18 cellular contexts compared by ENCODE assay signal in the genomic region with DNA sequence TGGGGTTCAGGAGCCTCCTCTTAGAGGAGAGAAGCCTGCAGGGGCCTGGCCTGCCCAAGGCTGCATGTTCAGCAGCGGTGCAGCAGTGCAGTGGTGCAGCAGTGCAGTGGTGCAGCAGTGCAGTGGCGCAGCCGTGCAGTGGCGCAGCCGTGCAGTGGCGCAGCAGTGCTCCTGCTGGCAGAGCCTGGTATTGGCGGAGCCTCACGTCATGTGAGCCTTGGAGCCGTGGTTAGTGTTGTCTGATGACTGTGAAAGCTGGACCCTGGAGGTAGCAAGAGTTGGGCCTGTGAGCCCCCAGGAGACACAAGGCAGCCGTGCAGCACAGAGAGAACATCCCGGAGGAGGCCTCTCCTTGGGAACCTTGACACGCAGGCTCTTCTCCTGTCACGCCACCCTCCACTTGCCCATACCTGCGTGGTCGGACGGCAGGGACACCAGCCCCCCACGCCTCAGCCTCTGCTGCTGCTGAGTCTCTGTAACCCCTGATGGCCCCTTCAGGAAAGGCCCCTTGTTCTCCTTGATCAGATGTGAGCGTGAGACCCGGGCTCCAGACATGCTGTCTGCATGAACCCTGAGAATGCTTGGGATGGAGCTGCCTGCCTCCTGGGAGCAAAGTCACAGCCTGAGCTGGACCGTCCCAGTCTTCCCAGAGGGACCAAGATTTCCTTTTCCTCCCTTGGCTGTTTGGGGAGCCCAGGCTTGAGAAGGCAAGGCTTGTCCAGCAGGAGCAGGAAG.
A peak's percentile ranks its signal among the peaks of the same experiment; 100 is the strongest.
DNase-seq lines count a peak whose midpoint lies in the region; ATAC-seq, FAIRE-seq and TF ChIP-seq lines count a peak whose summit lies in the region.
"Had no signal": no experiment of that assay in that cellular context is flagged by ENCODE, and none has a peak within 500 bp of the region (broad histone marks: within the 10 kb centered on the region; RNA-seq: fewer than 3 reads in every experiment).

No MANE protein-coding gene starts in this region.

- H2BK5ac ChIP-seq in mesenchymal stem cell (ENCODE audit: low read depth, low read length, poor library complexity, severe bottlenecking) = no peak overlapping the region

- peak; percentile 66 to 84; a peak in 3 of 6 replicates for ATAC-seq in A549
- ATAC-seq: activated T-cell treated with anti-CD3 and anti-CD28 coated beads, Interleukin-2, amount 50 U/mL, for 4 hours; Right ventricle myocardium inferior had no signal

- H3K79me1 ChIP-seq in mesenchymal stem cell (replicated peaks; ENCODE audit: low read length, poor library complexity, severe bottlenecking) = no peaks in the 10 kb centered on the region

- no peaks in the 10 kb centered on the region for H3K27me3 Mint-ChIP-seq in activated CD4-positive, alpha-beta T cell treated with anti-CD3 and anti-CD28 coated beads, Interleukin-2, amount 10 ng/mL, durations not matched to agents 24 days and 14 days
- peaks cover 3% of the 10 kb centered on the region in 2 donors for H3K27me3 Mint-ChIP-seq in CD8-positive, alpha-beta memory T cell
- H3K27me3 Mint-ChIP-seq: activated naive CD8-positive, alpha-beta T cell treated with anti-CD3 and anti-CD28 coated beads for 36 hours had no signal

- H3K27ac ChIP-seq in A549 (no peak overlapping the region), Peyer's patch (no peak overlapping the region), mesenchymal stem cell (ENCODE audit: low read length, poor library complexity, severe bottlenecking) (no peak overlapping the region)
- H3K27ac ChIP-seq in CD8-positive, alpha-beta memory T cell (ENCODE audit: low read depth, low read length) = no peak overlapping the region
- H3K27ac ChIP-seq: breast epithelium, GM23248 had no signal

- no peak overlapping the region for H2BK120ac ChIP-seq in mesenchymal stem cell (ENCODE audit: low read depth, low read length)

- no peaks in the 10 kb centered on the region for H3K4me1 ChIP-seq in A549
- H3K4me1 ChIP-seq in Peyer's patch = no peaks in the 10 kb centered on the region
- no peaks in the 10 kb centered on the region for H3K4me1 ChIP-seq in mesenchymal stem cell (ENCODE audit: control insufficient read depth, insufficient read depth, low read depth, low read length)
- no peaks in the 10 kb centered on the region for H3K4me1 ChIP-seq in CD8-positive, alpha-beta memory T cell (ENCODE audit: insufficient read depth, low read length)
- H3K4me1 ChIP-seq: breast epithelium had no signal

- H3K4me1 Mint-ChIP-seq in activated CD4-positive, alpha-beta T cell treated with anti-CD3 and anti-CD28 coated beads, Interleukin-2, amount 10 ng/mL, durations not matched to agents 24 days and 14 days = no peaks in the 10 kb centered on the region
- no peaks in the 10 kb centered on the region for H3K4me1 Mint-ChIP-seq in CD8-positive, alpha-beta memory T cell
- H3K4me1 Mint-ChIP-seq: activated naive CD8-positive, alpha-beta T cell treated with anti-CD3 and anti-CD28 coated beads for 36 hours had no signal

- DNase-seq in A549 (ENCODE audit: low read depth in 1 of 2, low spot score in 1 of 2) (peak in 1 of 2 experiments; percentile 23), Peyer's patch (peak in 2 of 3 donors; percentile 2 to 34), mesenchymal stem cell (no peak), cerebellar cortex (ENCODE audit: low spot score) (no peak), AG08396 (ENCODE audit: low spot score) (no peak)
- no peak for DNase-seq in activated CD4-positive, alpha-beta T cell treated with anti-CD3 and anti-CD28 coated beads, Interleukin-2, amount 10 ng/mL, durations not matched to agents 24 days and 14 days
- no peak for DNase-seq in CD8-positive, alpha-beta memory T cell
- DNase-seq: activated naive CD8-positive, alpha-beta T cell treated with anti-CD3 and anti-CD28 coated beads for 36 hours; activated T-cell treated with anti-CD3 and anti-CD28 coated beads, Interleukin-2, amount 50 U/mL, for 4 hours; effector CD4-positive, alpha-beta T cell; GM23248; hippocampal formation; NCI-H2081 treated with DMSO at 0.1 percent for 48 hours; stimulated activated CD4-positive, alpha-beta T cell treated with anti-CD3 and anti-CD28 coated beads, Interleukin-12 subunit alpha, Interleukin-12 subunit beta, amount 100 ng/mL, for 4 hours had no signal

- H3K4me3 ChIP-seq in A549 (no peak overlapping the region), Peyer's patch (no peak overlapping the region), mesenchymal stem cell (ENCODE audit: insufficient read depth in 1 of 2, low read depth in 1 of 2, low read length in 2 of 2) (no peak overlapping the region)
- no peak overlapping the region for H3K4me3 ChIP-seq in CD8-positive, alpha-beta memory T cell (ENCODE audit: low read length)
- H3K4me3 ChIP-seq: breast epithelium, GM23248 had no signal

- H3K9me3 ChIP-seq in A549 (peaks cover 8% of the 10 kb centered on the region; the same call in 1 of the 3 replicates), Peyer's patch (peaks cover 0 to 11% (median 0%) of the 10 kb centered on the region in 4 donors), mesenchymal stem cell (ENCODE audit: control insufficient read depth, low read length) (peaks cover 8% of the 10 kb centered on the region)
- H3K9me3 ChIP-seq in CD8-positive, alpha-beta memory T cell (ENCODE audit: low read length) = no peaks in the 10 kb centered on the region

- no peak overlapping the region for H2AFZ ChIP-seq in mesenchymal stem cell (ENCODE audit: low read depth, low read length)
- H2AFZ ChIP-seq: GM23248 had no signal

- WGBS in A549 (ENCODE audit: missing lambda C conversion rate) = 39% methylated on average over 18 of the region's 20 CpGs
- WGBS in mesenchymal stem cell = 85% methylated on average over 20 of the region's 20 CpGs

- no peak overlapping the region for H2BK12ac ChIP-seq in mesenchymal stem cell (ENCODE audit: low read length in 2 of 2)

- no peak overlapping the region for H3K4me2 ChIP-seq in A549
- no peak overlapping the region for H3K4me2 ChIP-seq in mesenchymal stem cell (ENCODE audit: low read length, poor library complexity, severe bottlenecking)

- TF ChIP-seq POLR2A in A549 (IDR thresholded peaks at IDR 0.05; ENCODE audit: low read length) (no peak), Peyer's patch (IDR thresholded peaks at IDR 0.05) (no peak)

- no peak for FAIRE-seq in A549 (lab: Jason Lieb, UNC)

- H2BK15ac ChIP-seq in mesenchymal stem cell (ENCODE audit: low read depth, poor library complexity, severe bottlenecking) = no peak overlapping the region

- H4K8ac ChIP-seq in mesenchymal stem cell (ENCODE audit: low read length) = no peak overlapping the region

- H3K18ac ChIP-seq in mesenchymal stem cell (ENCODE audit: low read depth in 1 of 2, low read length in 2 of 2) = no peak overlapping the region

- no peak overlapping the region for H3K9ac ChIP-seq in mesenchymal stem cell (ENCODE audit: low read length)
- H3K9ac ChIP-seq: GM23248 had no signal

- no peak overlapping the region for H3K14ac ChIP-seq in mesenchymal stem cell (ENCODE audit: low read length in 2 of 2)

- H3K36me3 ChIP-seq in Peyer's patch (no peaks in the 10 kb centered on the region), mesenchymal stem cell (ENCODE audit: control insufficient read depth in 1 of 2, insufficient read depth in 2 of 2, low read depth in 1 of 2, low read length in 2 of 2) (no peaks in the 10 kb centered on the region)
- no peaks in the 10 kb centered on the region for H3K36me3 ChIP-seq in CD8-positive, alpha-beta memory T cell (ENCODE audit: insufficient read depth, low read length)
- H3K36me3 ChIP-seq: breast epithelium had no signal

- no peak overlapping the region for H3K4me3 Mint-ChIP-seq in activated CD4-positive, alpha-beta T cell treated with anti-CD3 and anti-CD28 coated beads, Interleukin-2, amount 10 ng/mL, durations not matched to agents 24 days and 14 days
- H3K4me3 Mint-ChIP-seq in CD8-positive, alpha-beta memory T cell = no peak overlapping the region
- H3K4me3 Mint-ChIP-seq: activated naive CD8-positive, alpha-beta T cell treated with anti-CD3 and anti-CD28 coated beads for 36 hours; activated T-cell treated with anti-CD3 and anti-CD28 coated beads, Interleukin-2, amount 50 U/mL, for 4 hours; T-helper 2 cell treated with Interferon-gamma antibody and Interleukin-4, amounts not matched to agents 5 μg/mL and 100 μg/mL, for 36 hours had no signal

- no peak for TF ChIP-seq CTCF in A549 (IDR thresholded peaks at IDR 0.05)
- TF ChIP-seq CTCF in GM12872 (IDR thresholded peaks at IDR 0.05; ENCODE audit: insufficient read depth, low read depth, low read length) = peak; percentile 41; the same call in 2 of the 3 replicates
- TF ChIP-seq CTCF in Peyer's patch (IDR thresholded peaks at IDR 0.05) = no peak

- TF ChIP-seq EP300 in A549 (IDR thresholded peaks at IDR 0.05) = no peak

- H2AK5ac ChIP-seq in mesenchymal stem cell (ENCODE audit: low read length, severe bottlenecking) = no peak overlapping the region

- peaks cover 6% of the 10 kb centered on the region for H3K9me3 Mint-ChIP-seq in activated CD4-positive, alpha-beta T cell treated with anti-CD3 and anti-CD28 coated beads, Interleukin-2, amount 10 ng/mL, durations not matched to agents 24 days and 14 days
- peaks cover 12 to 19% (median 15%) of the 10 kb centered on the region in 5 donors for H3K9me3 Mint-ChIP-seq in CD8-positive, alpha-beta memory T cell

- H3K27ac Mint-ChIP-seq in activated CD4-positive, alpha-beta T cell treated with anti-CD3 and anti-CD28 coated beads, Interleukin-2, amount 10 ng/mL, durations not matched to agents 24 days and 14 days = no peak overlapping the region
- no peak overlapping the region for H3K27ac Mint-ChIP-seq in CD8-positive, alpha-beta memory T cell
- H3K27ac Mint-ChIP-seq: activated naive CD8-positive, alpha-beta T cell treated with anti-CD3 and anti-CD28 coated beads for 36 hours; T-helper 2 cell treated with Interferon-gamma antibody and Interleukin-4, amounts not matched to agents 5 μg/mL and 100 μg/mL, for 36 hours had no signal

- H3K27me3 ChIP-seq in Peyer's patch = no peaks in the 10 kb centered on the region
- H3K27me3 ChIP-seq in mesenchymal stem cell (ENCODE audit: control insufficient read depth in 1 of 2, insufficient read depth in 1 of 2, low read length in 2 of 2) = peaks cover 0 to 7% of the 10 kb centered on the region in 2 experiments
- H3K27me3 ChIP-seq in CD8-positive, alpha-beta memory T cell (ENCODE audit: insufficient read depth, low read length, poor library complexity, severe bottlenecking) = no peaks in the 10 kb centered on the region

- peak overlapping the region; percentile 7 for H4K91ac ChIP-seq in mesenchymal stem cell (ENCODE audit: low read length)

- TF ChIP-seq RAD21 in A549 (conservative IDR thresholded peaks at IDR 0.05 in 1 of 2, IDR thresholded peaks at IDR 0.05 in 1 of 2) = peak; percentile 20 to 45; a peak in 3 of 5 replicates

- H3K36me3 Mint-ChIP-seq in activated CD4-positive, alpha-beta T cell treated with anti-CD3 and anti-CD28 coated beads, Interleukin-2, amount 10 ng/mL, durations not matched to agents 24 days and 14 days (ENCODE audit: low read depth) = no peaks in the 10 kb centered on the region
- H3K36me3 Mint-ChIP-seq in CD8-positive, alpha-beta memory T cell = peaks cover 0 to 13% (median 0%) of the 10 kb centered on the region in 3 donors

- intact Hi-C loops in activated CD4-positive, alpha-beta T cell treated with anti-CD3 and anti-CD28 coated beads, Interleukin-2, amount 10 ng/mL, durations not matched to agents 24 days and 14 days (cut with micrococcal nuclease) = no loop called here

- POLR2A ChIA-PET in A549 (lab: Yijun Ruan, JAX) = no interaction called here
- POLR2A ChIA-PET in CD8-positive, alpha-beta memory T cell (lab: Charles Lee) = no interaction called here

- CTCF ChIA-PET in A549 (lab: Yijun Ruan, JAX) = interaction anchor here (1.0 to 1.7 kb wide), 4 partner anchors 10 to 38 kb away, joined by 3 to 8 read pairs (median 4); no protein-coding TSS in a partner anchor
- CTCF ChIA-PET in CD8-positive, alpha-beta memory T cell (lab: Charles Lee) = no interaction called here

- H3K4ac ChIP-seq in mesenchymal stem cell (ENCODE audit: low read depth in 1 of 2, low read length in 2 of 2) = no peak overlapping the region

- no peak overlapping the region for H3K23ac ChIP-seq in mesenchymal stem cell (ENCODE audit: low read length in 2 of 2)

Comparison
In these comparisons a context has a peak if more than half of its experiments do, and no peak if none do; other contexts are left out.
1. DNase-seq: peak in Peyer's patch (2 of 3); none in mesenchymal stem cell (single experiment), cerebellar cortex (single experiment), activated CD4-positive, alpha-beta T cell treated with anti-CD3 and anti-CD28 coated beads, Interleukin-2, amount 10 ng/mL, durations not matched to agents 24 days and 14 days (single experiment), AG08396 (single experiment) and CD8-positive, alpha-beta memory T cell (0 of 5).